ENCODE assay signal across 17 cellular contexts in the genomic region with DNA sequence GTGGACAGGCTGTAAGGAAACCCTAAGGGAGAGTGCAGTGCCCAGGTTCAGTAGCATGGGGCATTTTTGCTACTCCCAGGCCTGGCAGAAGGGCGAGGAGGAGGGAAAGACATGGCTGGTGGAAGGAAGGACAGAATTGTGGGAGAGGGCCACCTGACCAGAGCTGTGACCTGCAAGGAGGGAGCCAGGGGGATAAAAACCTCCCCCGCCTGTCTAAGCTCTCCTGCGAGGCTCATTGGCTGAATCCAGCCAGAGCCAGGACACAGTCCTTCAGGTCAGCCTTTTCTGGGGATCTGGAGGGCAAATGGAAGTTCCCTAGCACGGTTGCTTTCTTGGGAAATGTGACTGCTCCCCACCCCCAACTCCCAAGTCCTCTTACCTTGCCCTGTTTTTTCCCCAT. TPM values are rescaled to one million over a fixed set of nuclear protein-coding genes. Genes with fewer than 3 reads are reported as not detected.
DNase-seq lines count a peak whose midpoint lies in the region; ATAC-seq and TF ChIP-seq lines count a peak whose summit lies in the region.
"Had no signal": no experiment of that assay in that cellular context is flagged by ENCODE, and none has a peak within 500 bp of the region (broad histone marks: within the 10 kb centered on the region; RNA-seq: fewer than 3 reads in every experiment).

No MANE protein-coding gene starts in this region.

- CTCF ChIA-PET in activated CD8-positive, alpha-beta T cell treated with anti-CD3 and anti-CD28 coated beads, Interleukin-2, amount 10 ng/mL, durations not matched to agents 7 days and 5 days (lab: Charles Lee) = no interaction called here
- CTCF ChIA-PET in activated CD8-positive, alpha-beta T cell treated with anti-CD3 and anti-CD28 coated beads for 36 hours (lab: Charles Lee) = interaction anchor here (1.3 to 2.7 kb wide), 2 partner anchors 63 to 171 kb away, joined by 3 to 7 read pairs; no protein-coding TSS in a partner anchor

- peak overlapping the region; percentile 86 for H3K9ac ChIP-seq in adipocyte (ENCODE audit: low read length)

- DNase-seq in activated CD8-positive, alpha-beta T cell treated with anti-CD3 and anti-CD28 coated beads, Interleukin-2, amount 10 ng/mL, durations not matched to agents 7 days and 5 days = no peak
- DNase-seq in activated CD8-positive, alpha-beta T cell treated with anti-CD3 and anti-CD28 coated beads for 36 hours = no peak
- DNase-seq in adipocyte (ENCODE audit: low read depth) (no peak), thyroid gland (no peak), BE2C (no peak)
- DNase-seq: ACHN; activated CD4-positive, alpha-beta T cell treated with anti-CD3 and anti-CD28 coated beads for 48 hours; effector CD4-positive, alpha-beta T cell; foreskin fibroblast; mucosa of descending colon; NCI-H1930; NCI-H526 had no signal

- 78 to 87% methylated on average over 4 of the region's 4 CpGs for WGBS in thyroid gland, 2 donors

- no peak for TF ChIP-seq POLR2A in thyroid gland (IDR thresholded peaks at IDR 0.05)

- H3K4me1 ChIP-seq in adipocyte (ENCODE audit: control insufficient read depth, insufficient read depth, low read length) = peaks cover 59% of the 10 kb centered on the region
- peaks cover 18 to 30% of the 10 kb centered on the region in 2 donors for H3K4me1 ChIP-seq in muscle layer of duodenum (ENCODE audit: control insufficient read depth in 1 of 2, insufficient read depth in 2 of 2, low read length in 2 of 2)
- H3K4me1 ChIP-seq in thyroid gland = peaks cover 18 to 45% of the 10 kb centered on the region in 2 donors
- no peaks in the 10 kb centered on the region; the same call in 1 of the 2 replicates for H3K4me1 ChIP-seq in BE2C

- H3K36me3 ChIP-seq in adipocyte (ENCODE audit: control insufficient read depth, insufficient read depth, low read length, severe bottlenecking) = no peaks in the 10 kb centered on the region
- H3K36me3 ChIP-seq in muscle layer of duodenum (ENCODE audit: control insufficient read depth in 1 of 2, insufficient read depth in 2 of 2, low read length in 2 of 2) = peaks cover 0 to 4% of the 10 kb centered on the region in 2 donors
- H3K36me3 ChIP-seq in thyroid gland = no peaks in the 10 kb centered on the region
- H3K36me3 ChIP-seq in BE2C = no peaks in the 10 kb centered on the region
- H3K36me3 ChIP-seq: prostate gland had no signal

- ATAC-seq in activated CD8-positive, alpha-beta T cell treated with anti-CD3 and anti-CD28 coated beads, Interleukin-2, amount 10 ng/mL, durations not matched to agents 7 days and 5 days = no peak
- ATAC-seq in activated CD8-positive, alpha-beta T cell treated with anti-CD3 and anti-CD28 coated beads for 36 hours = no peak
- ATAC-seq in HG02610 (IDR thresholded peaks at IDR 0.05; ENCODE audit: unreplicated experiment) (no peak), GM19452 (IDR thresholded peaks at IDR 0.05; ENCODE audit: unreplicated experiment) (no peak)
- ATAC-seq: mucosa of descending colon had no signal

- H3K9me3 ChIP-seq in adipocyte (ENCODE audit: control insufficient read depth, low read length) = peaks cover 14% of the 10 kb centered on the region
- H3K9me3 ChIP-seq in muscle layer of duodenum (ENCODE audit: control insufficient read depth in 1 of 2, low read length in 2 of 2) = peaks cover 0 to 6% of the 10 kb centered on the region in 2 donors
- no peaks in the 10 kb centered on the region for H3K9me3 ChIP-seq in thyroid gland
- peaks cover 4% of the 10 kb centered on the region; the same call in 1 of the 2 replicates for H3K9me3 ChIP-seq in BE2C
- H3K9me3 ChIP-seq: prostate gland had no signal

- H3K4me3 Mint-ChIP-seq in activated CD8-positive, alpha-beta T cell treated with anti-CD3 and anti-CD28 coated beads, Interleukin-2, amount 10 ng/mL, durations not matched to agents 7 days and 5 days = no peak overlapping the region
- no peak overlapping the region for H3K4me3 Mint-ChIP-seq in activated CD8-positive, alpha-beta T cell treated with anti-CD3 and anti-CD28 coated beads for 36 hours
- H3K4me3 Mint-ChIP-seq: brain had no signal

- H3K9me3 Mint-ChIP-seq in activated CD8-positive, alpha-beta T cell treated with anti-CD3 and anti-CD28 coated beads, Interleukin-2, amount 10 ng/mL, durations not matched to agents 7 days and 5 days (ENCODE audit: insufficient read depth) = peaks cover 6% of the 10 kb centered on the region
- peaks cover 6% of the 10 kb centered on the region for H3K9me3 Mint-ChIP-seq in activated CD8-positive, alpha-beta T cell treated with anti-CD3 and anti-CD28 coated beads for 36 hours

- POLR2A ChIA-PET in activated CD8-positive, alpha-beta T cell treated with anti-CD3 and anti-CD28 coated beads, Interleukin-2, amount 10 ng/mL, durations not matched to agents 7 days and 5 days (lab: Charles Lee) = no interaction called here
- POLR2A ChIA-PET in activated CD8-positive, alpha-beta T cell treated with anti-CD3 and anti-CD28 coated beads for 36 hours (lab: Charles Lee) = interaction anchor here (1.4 kb wide), 1 partner anchor 58 kb away, joined by 3 read pairs; no protein-coding TSS in a partner anchor

- no peaks in the 10 kb centered on the region for H3K27me3 ChIP-seq in adipocyte (replicated peaks; ENCODE audit: control insufficient read depth, insufficient read depth, low read length)
- H3K27me3 ChIP-seq in muscle layer of duodenum (ENCODE audit: low read depth, low read length) = no peaks in the 10 kb centered on the region
- no peaks in the 10 kb centered on the region for H3K27me3 ChIP-seq in thyroid gland
- H3K27me3 ChIP-seq in BE2C = no peaks in the 10 kb centered on the region

- H3K27ac ChIP-seq in muscle layer of duodenum (ENCODE audit: low read length) (peak overlapping the region; percentile 72), thyroid gland (peak overlapping the region in 2 of 3 donors; percentile 74 to 77)

- H3K36me3 Mint-ChIP-seq in activated CD8-positive, alpha-beta T cell treated with anti-CD3 and anti-CD28 coated beads, Interleukin-2, amount 10 ng/mL, durations not matched to agents 7 days and 5 days (ENCODE audit: low read depth) = peaks cover 22% of the 10 kb centered on the region
- peaks cover 8% of the 10 kb centered on the region for H3K36me3 Mint-ChIP-seq in activated CD8-positive, alpha-beta T cell treated with anti-CD3 and anti-CD28 coated beads for 36 hours (ENCODE audit: low read depth)

- peaks cover 69% of the 10 kb centered on the region for H3K4me1 Mint-ChIP-seq in activated CD8-positive, alpha-beta T cell treated with anti-CD3 and anti-CD28 coated beads, Interleukin-2, amount 10 ng/mL, durations not matched to agents 7 days and 5 days (ENCODE audit: low read depth)
- peaks cover 41% of the 10 kb centered on the region for H3K4me1 Mint-ChIP-seq in activated CD8-positive, alpha-beta T cell treated with anti-CD3 and anti-CD28 coated beads for 36 hours (ENCODE audit: low read depth)

- peak overlapping the region; percentile 58 for H3K27ac Mint-ChIP-seq in activated CD8-positive, alpha-beta T cell treated with anti-CD3 and anti-CD28 coated beads, Interleukin-2, amount 10 ng/mL, durations not matched to agents 7 days and 5 days
- H3K27ac Mint-ChIP-seq in activated CD8-positive, alpha-beta T cell treated with anti-CD3 and anti-CD28 coated beads for 36 hours = no peak overlapping the region

- no peak for TF ChIP-seq CTCF in activated CD8-positive, alpha-beta T cell treated with anti-CD3 and anti-CD28 coated beads for 36 hours (IDR thresholded peaks at IDR 0.05)
- TF ChIP-seq CTCF in thyroid gland (IDR thresholded peaks at IDR 0.05) (no peak), BE2C (IDR thresholded peaks at IDR 0.05; ENCODE audit: low read depth, low read length) (no peak)

- intact Hi-C loops in activated CD8-positive, alpha-beta T cell treated with anti-CD3 and anti-CD28 coated beads for 36 hours (cut with micrococcal nuclease) = no loop called here
- intact Hi-C loops in thyroid gland (cut with DNase I) = loop anchor here (10.0 kb wide), 1 partner anchor 164 kb away; no protein-coding TSS in a partner anchor

- no peaks in the 10 kb centered on the region for H3K27me3 Mint-ChIP-seq in activated CD8-positive, alpha-beta T cell treated with anti-CD3 and anti-CD28 coated beads, Interleukin-2, amount 10 ng/mL, durations not matched to agents 7 days and 5 days (ENCODE audit: low read depth)
- H3K27me3 Mint-ChIP-seq in activated CD8-positive, alpha-beta T cell treated with anti-CD3 and anti-CD28 coated beads for 36 hours = no peaks in the 10 kb centered on the region

- H3K4me3 ChIP-seq in adipocyte (ENCODE audit: low read length) (no peak overlapping the region), muscle layer of duodenum (ENCODE audit: low read depth in 1 of 2, low read length in 2 of 2) (no peak overlapping the region), thyroid gland (replicated peaks in 1 of 3) (no peak overlapping the region), BE2C (ENCODE audit: low read depth, low read length) (no peak overlapping the region)
- H3K4me3 ChIP-seq: mucosa of descending colon, prostate gland had no signal

RNA-seq across cellular contexts. Expression of gene ANKDD1A, which starts 13.3 kb away (rescaled TPM):
- total RNA-seq in activated CD8-positive, alpha-beta T cell treated with anti-CD3 and anti-CD28 coated beads, Interleukin-2, amount 10 ng/mL, durations not matched to agents 7 days and 5 days = 1 to 10 TPM; 9.1 to 9.5 TPM
- total RNA-seq in activated CD8-positive, alpha-beta T cell treated with anti-CD3 and anti-CD28 coated beads for 36 hours = 1 to 10 TPM; 3.4 to 4.3 TPM
- 10 to 100 TPM in 1 of 4 donors, 1 to 10 TPM in 3; 5.1 to 11.9 (median 6.3) TPM for total RNA-seq in thyroid gland
- 11.4 TPM for polyA plus RNA-seq in BE2C (2012; ENCODE audit: insufficient read depth, insufficient read length, low read depth)

RNA-seq across cellular contexts. Expression of gene PLEKHO2, which starts 56.7 kb away (rescaled TPM):
- total RNA-seq in activated CD8-positive, alpha-beta T cell treated with anti-CD3 and anti-CD28 coated beads, Interleukin-2, amount 10 ng/mL, durations not matched to agents 7 days and 5 days = 10 to 100 TPM; 25.8 to 26.4 TPM
- 10 to 100 TPM; 10.1 to 10.4 TPM for total RNA-seq in activated CD8-positive, alpha-beta T cell treated with anti-CD3 and anti-CD28 coated beads for 36 hours
- 10 to 100 TPM; 31.3 to 53.6 (median 46.1) TPM for total RNA-seq in thyroid gland
- 7.2 TPM for polyA plus RNA-seq in BE2C (2012; ENCODE audit: insufficient read depth, insufficient read length, low read depth)
